In genomic region chr18:79448621-79449020, GRCh38 we compare ENCODE assay signal across 28 cellular contexts.
"Had no signal": no experiment of that assay in that cellular context is flagged by ENCODE, and none has a peak within 500 bp of the region (broad histone marks: within the 10 kb centered on the region; RNA-seq: fewer than 3 reads in every experiment).

No MANE protein-coding gene starts in this region.

- H3K4me3 Mint-ChIP-seq: natural killer cell treated with Interleukin-12 subunit alpha and Interleukin-12 subunit beta and Interleukin-15 and Interleukin-18, amount 100 ng/mL, for 72 hours; nephron progenitor cell; neural crest cell; stimulated activated effector memory CD8-positive, alpha-beta T cell treated with anti-CD3 and anti-CD28 coated beads, Interleukin-12 subunit alpha, Interleukin-12 subunit beta, amount 100 ng/mL, for 72 hours; stimulated activated naive B cell treated with anti-CD40 and anti-IgM and Interleukin-4, amounts not matched to agents 10 μg/mL and 1 μg/mL and 100 μg/mL, for 72 hours; stimulated activated naive CD8-positive, alpha-beta T cell treated with anti-CD3 and anti-CD28 coated beads, Interleukin-15, Interleukin-2, amounts not matched to agents 100 ng/mL and 50 ng/mL, for 24 hours had no signal

- H3K4me1 ChIP-seq: parathyroid adenoma, right lobe of liver, stomach, vagina had no signal

- H3K27ac Mint-ChIP-seq: natural killer cell treated with Interleukin-12 subunit alpha and Interleukin-12 subunit beta and Interleukin-15 and Interleukin-18, amount 100 ng/mL, for 72 hours; progenitor cell of endocrine pancreas; stimulated activated effector memory CD8-positive, alpha-beta T cell treated with anti-CD3 and anti-CD28 coated beads, Interleukin-12 subunit alpha, Interleukin-12 subunit beta, amount 100 ng/mL, for 72 hours; stimulated activated naive CD8-positive, alpha-beta T cell treated with anti-CD3 and anti-CD28 coated beads, Interleukin-15, Interleukin-2, amounts not matched to agents 100 ng/mL and 50 ng/mL, for 24 hours had no signal

- H3K36me3 Mint-ChIP-seq: natural killer cell treated with Interleukin-12 subunit alpha and Interleukin-12 subunit beta and Interleukin-15 and Interleukin-18, amount 100 ng/mL, for 72 hours had no signal

- H3K27me3 ChIP-seq: ovary, right lobe of liver, sigmoid colon, stomach, thyroid gland, tibial nerve, upper lobe of left lung, vagina had no signal

- H3K27me3 Mint-ChIP-seq: natural killer cell treated with Interleukin-12 subunit alpha and Interleukin-12 subunit beta and Interleukin-15 and Interleukin-18, amount 100 ng/mL, for 72 hours; progenitor cell of endocrine pancreas; stimulated activated naive B cell treated with anti-CD40 and anti-IgM and Interleukin-4, amounts not matched to agents 10 μg/mL and 1 μg/mL and 100 μg/mL, for 72 hours; stimulated activated naive CD8-positive, alpha-beta T cell treated with anti-CD3 and anti-CD28 coated beads, Interleukin-15, Interleukin-2, amounts not matched to agents 100 ng/mL and 50 ng/mL, for 24 hours had no signal

- H3K9me3 ChIP-seq: ovary, psoas muscle, right lobe of liver, sigmoid colon, stomach, thoracic aorta, thyroid gland, tibial nerve, upper lobe of left lung, vagina had no signal

- H3K27ac ChIP-seq: ovary, parathyroid adenoma, psoas muscle, right lobe of liver, stomach, thoracic aorta, thyroid gland, tibial nerve, upper lobe of left lung, vagina had no signal

- H3K9me3 Mint-ChIP-seq: natural killer cell treated with Interleukin-12 subunit alpha and Interleukin-12 subunit beta and Interleukin-15 and Interleukin-18, amount 100 ng/mL, for 72 hours; nephron progenitor cell; neural crest cell; stimulated activated effector memory CD8-positive, alpha-beta T cell treated with anti-CD3 and anti-CD28 coated beads, Interleukin-12 subunit alpha, Interleukin-12 subunit beta, amount 100 ng/mL, for 72 hours; stimulated activated naive B cell treated with anti-CD40 and anti-IgM and Interleukin-4, amounts not matched to agents 10 μg/mL and 1 μg/mL and 100 μg/mL, for 72 hours; stimulated activated naive CD8-positive, alpha-beta T cell treated with anti-CD3 and anti-CD28 coated beads, Interleukin-15, Interleukin-2, amounts not matched to agents 100 ng/mL and 50 ng/mL, for 24 hours had no signal

- H3K4me3 ChIP-seq: ovary, psoas muscle, right lobe of liver, sigmoid colon, stomach, thoracic aorta, thyroid gland, tibial nerve, upper lobe of left lung, vagina had no signal

- H3K9ac ChIP-seq: parathyroid adenoma had no signal

- H3K36me3 ChIP-seq: ovary, right lobe of liver had no signal

- H2AFZ ChIP-seq: parathyroid adenoma had no signal

- H3K79me2 ChIP-seq: parathyroid adenoma had no signal

- DNase-seq: nephron progenitor cell; occipital lobe; ovary; posterior cingulate gyrus; psoas muscle; right cardiac atrium; right lobe of liver; sigmoid colon; small intestine; stimulated activated CD4-positive, alpha-beta T cell treated with anti-CD3 and anti-CD28 coated beads, Interleukin-15, amount 100 ng/mL, for 24 hours; stimulated activated CD4-positive, alpha-beta T cell treated with anti-CD3 and anti-CD28 coated beads, Interleukin-2, amount 100 ng/mL, for 24 hours; stimulated activated CD4-positive, alpha-beta T cell treated with anti-CD3 and anti-CD28 coated beads, Interleukin-2, amount 100 ng/mL, for 48 hours; stimulated activated CD4-positive, alpha-beta T cell treated with anti-CD3 and anti-CD28 coated beads, Interleukin-4, amount 100 ng/mL, for 24 hours; stimulated activated naive B cell treated with anti-CD40 and anti-IgM and Interleukin-4, amounts not matched to agents 10 μg/mL and 1 μg/mL and 100 μg/mL, for 72 hours; stimulated activated naive CD4-positive, alpha-beta T cell treated with Interleukin-2 at 50 U/mL for 16 hours; stomach; thyroid gland; trophoblast cell had no signal

- ATAC-seq: natural killer cell treated with Interleukin-12 subunit alpha and Interleukin-12 subunit beta and Interleukin-15 and Interleukin-18, amount 100 ng/mL, for 72 hours; psoas muscle; right cardiac atrium; right lobe of liver; stimulated activated effector memory CD8-positive, alpha-beta T cell treated with anti-CD3 and anti-CD28 coated beads, Interleukin-12 subunit alpha, Interleukin-12 subunit beta, amount 100 ng/mL, for 72 hours; stimulated activated naive B cell treated with anti-CD40 and anti-IgM and Interleukin-4, amounts not matched to agents 10 μg/mL and 1 μg/mL and 100 μg/mL, for 72 hours had no signal
